ENCODE assay signal across 8 cellular contexts in the genomic region with DNA sequence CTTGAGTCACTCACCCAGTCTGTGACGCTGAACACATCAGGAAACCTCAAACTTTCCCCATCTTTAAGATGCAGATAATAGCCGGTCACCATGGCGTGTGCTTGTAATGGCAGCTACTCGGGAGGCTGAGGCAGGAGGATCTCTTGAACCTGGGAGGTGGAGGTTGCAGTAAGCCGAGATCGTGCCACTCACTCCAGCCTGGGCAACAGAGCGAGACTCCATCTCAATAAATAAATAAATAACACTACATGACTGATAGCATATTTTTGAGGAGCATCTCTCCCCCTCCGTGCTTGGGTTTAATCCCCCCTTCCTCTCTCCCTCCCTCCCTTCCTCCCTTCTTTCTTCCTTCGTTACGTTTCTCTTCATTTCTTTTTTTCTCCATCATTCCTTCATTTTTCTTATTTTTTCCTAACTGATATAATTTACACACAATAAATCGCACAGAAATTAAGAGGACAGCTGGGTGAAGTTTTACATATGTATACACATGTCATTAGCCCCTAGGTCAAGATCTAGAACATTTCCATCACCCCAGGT. TPM values are rescaled to one million over a fixed set of nuclear protein-coding genes. Genes with fewer than 3 reads are reported as not detected.
DNase-seq lines count a peak whose midpoint lies in the region; ATAC-seq lines count a peak whose summit lies in the region.

No MANE protein-coding gene starts in this region.

- H3K9me3 Mint-ChIP-seq in activated naive CD8-positive, alpha-beta T cell treated with anti-CD3 and anti-CD28 coated beads, Interleukin-2, amount 10 ng/mL, durations not matched to agents 7 days and 5 days: no peaks in the 10 kb centered on the region

- no peaks in the 10 kb centered on the region for H3K36me3 ChIP-seq in muscle layer of duodenum (ENCODE audit: control insufficient read depth in 1 of 2, insufficient read depth in 2 of 2, low read length in 2 of 2)

- peaks cover 24% of the 10 kb centered on the region for H3K4me1 Mint-ChIP-seq in activated naive CD8-positive, alpha-beta T cell treated with anti-CD3 and anti-CD28 coated beads, Interleukin-2, amount 10 ng/mL, durations not matched to agents 7 days and 5 days

- DNase-seq in activated naive CD8-positive, alpha-beta T cell treated with anti-CD3 and anti-CD28 coated beads, Interleukin-2, amount 10 ng/mL, durations not matched to agents 7 days and 5 days: no peak
- DNase-seq in mesenteric fat pad (ENCODE audit: low spot score) (no peak), putamen (ENCODE audit: low spot score) (no peak), NCI-H526 (lab: John Stamatoyannopoulos, UW) (no peak), NCI-H226 (no peak)

- H3K4me3 ChIP-seq in muscle layer of duodenum (ENCODE audit: low read depth in 1 of 2, low read length in 2 of 2): peak overlapping the region; percentile 62 to 69

- peak overlapping the region; percentile 93 for H3K27ac ChIP-seq in muscle layer of duodenum (ENCODE audit: low read length)

- no peaks in the 10 kb centered on the region for H3K27me3 Mint-ChIP-seq in activated naive CD8-positive, alpha-beta T cell treated with anti-CD3 and anti-CD28 coated beads, Interleukin-2, amount 10 ng/mL, durations not matched to agents 7 days and 5 days

- H3K4me3 Mint-ChIP-seq in activated naive CD8-positive, alpha-beta T cell treated with anti-CD3 and anti-CD28 coated beads, Interleukin-2, amount 10 ng/mL, durations not matched to agents 7 days and 5 days: peak overlapping the region; percentile 90

- H3K27ac Mint-ChIP-seq in activated naive CD8-positive, alpha-beta T cell treated with anti-CD3 and anti-CD28 coated beads, Interleukin-2, amount 10 ng/mL, durations not matched to agents 7 days and 5 days: peak overlapping the region; percentile 98

- ATAC-seq in GM18498 (IDR thresholded peaks at IDR 0.05; ENCODE audit: unreplicated experiment) (peak; percentile 15), HG02970 (IDR thresholded peaks at IDR 0.05; ENCODE audit: low FRiP score, unreplicated experiment) (peak; percentile 16)
- ATAC-seq in activated naive CD8-positive, alpha-beta T cell treated with anti-CD3 and anti-CD28 coated beads, Interleukin-2, amount 10 ng/mL, durations not matched to agents 7 days and 5 days (ENCODE audit: low read depth): peak; percentile 9

- peaks cover 1% of the 10 kb centered on the region for H3K36me3 Mint-ChIP-seq in activated naive CD8-positive, alpha-beta T cell treated with anti-CD3 and anti-CD28 coated beads, Interleukin-2, amount 10 ng/mL, durations not matched to agents 7 days and 5 days

- H3K9me3 ChIP-seq in muscle layer of duodenum (ENCODE audit: control insufficient read depth in 1 of 2, low read length in 2 of 2): no peaks in the 10 kb centered on the region

- POLR2A ChIA-PET in activated naive CD8-positive, alpha-beta T cell treated with anti-CD3 and anti-CD28 coated beads, Interleukin-2, amount 10 ng/mL, durations not matched to agents 7 days and 5 days (lab: Charles Lee): interaction anchor here (0.6 to 4.0 kb wide), 16 partner anchors 16 to 468 kb away, joined by 3 to 61 read pairs (median 8); partner anchors contain the start of genes EZR and RSPH3

- H3K4me1 ChIP-seq in muscle layer of duodenum (ENCODE audit: control insufficient read depth in 1 of 2, insufficient read depth in 2 of 2, low read length in 2 of 2): no peaks in the 10 kb centered on the region

- no peaks in the 10 kb centered on the region for H3K27me3 ChIP-seq in muscle layer of duodenum (ENCODE audit: low read depth, low read length)

RNA-seq across cellular contexts. Expression of gene EZR, which starts 51.3 kb away (rescaled TPM):
- total RNA-seq in activated naive CD8-positive, alpha-beta T cell treated with anti-CD3 and anti-CD28 coated beads, Interleukin-2, amount 10 ng/mL, durations not matched to agents 7 days and 5 days: 100 to 1,000 TPM; 235 to 257 TPM
- 43.1 TPM for total RNA-seq in mesenteric fat pad
